In the genomic region with DNA sequence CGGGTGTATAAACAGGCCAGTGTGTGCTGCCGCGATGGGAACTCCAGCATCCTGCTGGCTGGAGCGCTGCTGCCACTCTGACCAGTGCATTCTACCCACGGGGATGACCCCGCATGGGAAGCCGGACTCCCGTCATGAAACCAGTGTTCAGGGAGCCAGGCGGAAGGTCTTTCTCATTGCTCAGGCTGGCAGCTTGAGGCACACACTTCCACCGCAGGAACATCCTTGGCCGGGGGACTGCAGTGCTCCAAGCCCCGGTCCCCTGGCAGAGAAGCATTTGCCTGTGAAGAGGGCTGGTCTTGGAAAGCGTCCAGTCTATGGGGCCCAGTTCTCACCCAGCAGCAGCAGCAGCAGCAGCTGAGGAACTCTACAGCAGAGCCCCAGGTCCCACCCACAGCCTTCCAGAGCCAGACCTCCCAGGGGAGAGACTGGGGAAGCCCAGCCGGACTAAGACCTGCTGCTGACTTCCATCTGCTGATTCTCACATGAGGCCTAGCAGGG, we compare ENCODE assay signal across 12 cellular contexts.
DNase-seq lines count a peak whose midpoint lies in the region; ATAC-seq and TF ChIP-seq lines count a peak whose summit lies in the region.
"Had no signal": no experiment of that assay in that cellular context is flagged by ENCODE, and none has a peak within 500 bp of the region (broad histone marks: within the 10 kb centered on the region; RNA-seq: fewer than 3 reads in every experiment).

No MANE protein-coding gene starts in this region.

- no peak overlapping the region for H3K4me3 ChIP-seq in adrenal gland
- H3K4me3 ChIP-seq in tibial nerve: no peak overlapping the region
- H3K4me3 ChIP-seq: body of pancreas, GM23338, psoas muscle had no signal

- H3K9me3 ChIP-seq in adrenal gland (replicated peaks in 1 of 3): no peaks in the 10 kb centered on the region
- H3K9me3 ChIP-seq in tibial nerve: peaks cover 0 to 9% (median 2%) of the 10 kb centered on the region in 4 donors
- H3K9me3 ChIP-seq: body of pancreas had no signal

- TF ChIP-seq CTCF in adrenal gland (IDR thresholded peaks at IDR 0.05) (no peak), tibial nerve (IDR thresholded peaks at IDR 0.05) (no peak), nephron progenitor cell (IDR thresholded peaks at IDR 0.05) (no peak)

- in situ Hi-C loops in ACHN (cut with HindIII; ENCODE audit: low pct_ligation_motif_present, low pct_unique_long_range_greater_than_20kb, low sequenced_read_pairs): no loop called here

- CTCF ChIA-PET in activated CD4-positive, alpha-beta T cell treated with anti-CD3 and anti-CD28 coated beads, Interleukin-2, amount 10 ng/mL, durations not matched to agents 7 days and 5 days (lab: Charles Lee): no interaction called here

- peak in 1 of 2 donors; percentile 38 for TF ChIP-seq EP300 in tibial nerve (IDR thresholded peaks at IDR 0.05)

- H3K4me1 ChIP-seq in adrenal gland (replicated peaks in 1 of 2) (peaks cover 0 to 23% of the 10 kb centered on the region in 2 donors), tibial nerve (peaks cover 0 to 81% (median 43%) of the 10 kb centered on the region in 4 donors)
- H3K4me1 ChIP-seq: body of pancreas had no signal

- 62 to 81% (median 78%) methylated on average over 9 to 14 of the region's 14 CpGs for WGBS in adrenal gland, 4 donors
- 46 to 51% methylated on average over 10 to 14 of the region's 14 CpGs for WGBS in tibial nerve, 2 donors

- no peak for DNase-seq in activated CD4-positive, alpha-beta T cell treated with anti-CD3 and anti-CD28 coated beads, Interleukin-2, amount 10 ng/mL, durations not matched to agents 7 days and 5 days
- DNase-seq in activated CD4-positive, alpha-beta T cell treated with anti-CD3 and anti-CD28 coated beads for 48 hours: no peak
- DNase-seq in adrenal gland (peak in 5 of 7 donors; percentile 25 to 65 (median 32)), iris pigment epithelial cell (ENCODE audit: low read depth) (peak; percentile 48), tibial nerve (ENCODE audit: low spot score in 2 of 2) (no peak), nephron progenitor cell (no peak), ACHN (no peak)
- DNase-seq: activated T-cell treated with anti-CD3 and anti-CD28 coated beads for 4 hours, body of pancreas, psoas muscle had no signal

- TF ChIP-seq POLR2A in adrenal gland (IDR thresholded peaks at IDR 0.05) (no peak), tibial nerve (IDR thresholded peaks at IDR 0.05) (no peak)

- peaks cover 2% of the 10 kb centered on the region for H3K27me3 Mint-ChIP-seq in activated CD4-positive, alpha-beta T cell treated with anti-CD3 and anti-CD28 coated beads, Interleukin-2, amount 10 ng/mL, durations not matched to agents 7 days and 5 days
- H3K27me3 Mint-ChIP-seq in nephron progenitor cell (ENCODE audit: low read depth, poor library complexity): no peaks in the 10 kb centered on the region

- peaks cover 13% of the 10 kb centered on the region for H3K9me3 Mint-ChIP-seq in activated CD4-positive, alpha-beta T cell treated with anti-CD3 and anti-CD28 coated beads, Interleukin-2, amount 10 ng/mL, durations not matched to agents 7 days and 5 days
- peaks cover 14% of the 10 kb centered on the region for H3K9me3 Mint-ChIP-seq in nephron progenitor cell

- intact Hi-C loops in adrenal gland (cut with DNase I): no loop called here

- no peak overlapping the region for H3K4me3 Mint-ChIP-seq in activated CD4-positive, alpha-beta T cell treated with anti-CD3 and anti-CD28 coated beads, Interleukin-2, amount 10 ng/mL, durations not matched to agents 7 days and 5 days
- H3K4me3 Mint-ChIP-seq in nephron progenitor cell: no peak overlapping the region
- H3K4me3 Mint-ChIP-seq: GM23338 had no signal

- H3K4me1 Mint-ChIP-seq in activated CD4-positive, alpha-beta T cell treated with anti-CD3 and anti-CD28 coated beads, Interleukin-2, amount 10 ng/mL, durations not matched to agents 7 days and 5 days: no peaks in the 10 kb centered on the region
- H3K4me1 Mint-ChIP-seq in nephron progenitor cell: peaks cover 87% of the 10 kb centered on the region

- H3K27me3 ChIP-seq in adrenal gland: no peaks in the 10 kb centered on the region
- no peaks in the 10 kb centered on the region for H3K27me3 ChIP-seq in tibial nerve
- H3K27me3 ChIP-seq: body of pancreas had no signal

- peak overlapping the region in 2 of 5 donors; percentile 34 to 53 for H3K27ac ChIP-seq in adrenal gland
- peak overlapping the region; percentile 37 to 94 (median 71) for H3K27ac ChIP-seq in tibial nerve
- H3K27ac ChIP-seq: body of pancreas, psoas muscle had no signal

- peaks cover 3% of the 10 kb centered on the region for H3K36me3 Mint-ChIP-seq in activated CD4-positive, alpha-beta T cell treated with anti-CD3 and anti-CD28 coated beads, Interleukin-2, amount 10 ng/mL, durations not matched to agents 7 days and 5 days (ENCODE audit: low read depth)
- peaks cover 5% of the 10 kb centered on the region for H3K36me3 Mint-ChIP-seq in nephron progenitor cell (ENCODE audit: low read depth)

- POLR2A ChIA-PET in activated CD4-positive, alpha-beta T cell treated with anti-CD3 and anti-CD28 coated beads, Interleukin-2, amount 10 ng/mL, durations not matched to agents 7 days and 5 days (lab: Charles Lee): no interaction called here

- H3K36me3 ChIP-seq in adrenal gland (replicated peaks in 1 of 2): no peaks in the 10 kb centered on the region
- H3K36me3 ChIP-seq in tibial nerve: no peaks in the 10 kb centered on the region

- ATAC-seq in GM19455 (IDR thresholded peaks at IDR 0.05; ENCODE audit: unreplicated experiment): no peak
- ATAC-seq: body of pancreas, GM23338, psoas muscle had no signal

- H3K27ac Mint-ChIP-seq in activated CD4-positive, alpha-beta T cell treated with anti-CD3 and anti-CD28 coated beads, Interleukin-2, amount 10 ng/mL, durations not matched to agents 7 days and 5 days: peak overlapping the region; percentile 46
- H3K27ac Mint-ChIP-seq in nephron progenitor cell: no peak overlapping the region
- H3K27ac Mint-ChIP-seq: GM23338 had no signal

Comparison
In these comparisons a context has a peak if more than half of its experiments do, and no peak if none do; other contexts are left out.
1. DNase-seq: peak in adrenal gland (5 of 7) and iris pigment epithelial cell (single experiment); none in activated CD4-positive, alpha-beta T cell treated with anti-CD3 and anti-CD28 coated beads, Interleukin-2, amount 10 ng/mL, durations not matched to agents 7 days and 5 days (single experiment), activated CD4-positive, alpha-beta T cell treated with anti-CD3 and anti-CD28 coated beads for 48 hours (single experiment), tibial nerve (0 of 2), nephron progenitor cell (single experiment) and ACHN (single experiment).